In genomic region chr17:4162366-4162765, GRCh38 we compare ENCODE assay signal across 13 cellular contexts. TPM values are rescaled to one million over a fixed set of nuclear protein-coding genes. Genes with fewer than 3 reads are reported as not detected.
DNase-seq lines count a peak whose midpoint lies in the region; FAIRE-seq and TF ChIP-seq lines count a peak whose summit lies in the region.
"Had no signal": no experiment of that assay in that cellular context is flagged by ENCODE, and none has a peak within 500 bp of the region (broad histone marks: within the 10 kb centered on the region; RNA-seq: fewer than 3 reads in every experiment).

No MANE protein-coding gene starts in this region.

- H3K4me1 ChIP-seq in keratinocyte (ENCODE audit: control insufficient read depth, extremely low read depth, insufficient read depth, low read length), result peaks cover 61% of the 10 kb centered on the region
- H3K4me1 ChIP-seq: colonic mucosa had no signal

- H3K27me3 ChIP-seq in WERI-Rb-1 (ENCODE audit: insufficient read depth, low read depth, severe bottlenecking), result no peaks in the 10 kb centered on the region
- no peaks in the 10 kb centered on the region for H3K27me3 ChIP-seq in keratinocyte (ENCODE audit: control insufficient read depth, extremely low read depth, insufficient read depth, low read length)
- H3K27me3 ChIP-seq: colonic mucosa, heart right ventricle, stomach had no signal

- peak overlapping the region; percentile 70 for H3K27ac ChIP-seq in WERI-Rb-1
- H3K27ac ChIP-seq in keratinocyte (ENCODE audit: control insufficient read depth, insufficient read depth, low read length), result peak overlapping the region; percentile 17
- peak overlapping the region; percentile 86 for H3K27ac ChIP-seq in substantia nigra (ENCODE audit: low read depth, low read length, poor library complexity, severe bottlenecking)
- H3K27ac ChIP-seq: colonic mucosa had no signal

- H3K9me3 Mint-ChIP-seq in T-helper 1 cell treated with Interleukin-12 subunit alpha and Interleukin-12 subunit beta and Interleukin-4 antibody, amounts not matched to agents 30 μg/mL and 1 μg/mL, for 36 hours, result no peaks in the 10 kb centered on the region

- H3K79me2 ChIP-seq in keratinocyte (ENCODE audit: control insufficient read depth, insufficient read depth, low read length), result no peaks in the 10 kb centered on the region

- DNase-seq in T-helper 1 cell (no peak), WERI-Rb-1 (no peak), keratinocyte (ENCODE audit: low read depth, low spot score) (no peak), substantia nigra (lab: John Stamatoyannopoulos, UW) (no peak), foreskin fibroblast (no peak), NCI-H345 (lab: John Stamatoyannopoulos, UW) (no peak), DMS53 treated with DMSO at 0.1 percent for 48 hours (lab: John Stamatoyannopoulos, UW; ENCODE audit: unreplicated experiment) (no peak)
- DNase-seq: activated effector memory CD4-positive, alpha-beta T cell treated with anti-CD3 and anti-CD28 coated beads, Interleukin-2, amount 50 U/mL, for 16 hours; colonic mucosa; heart right ventricle; MM.1S; stomach had no signal

- H3K27me3 Mint-ChIP-seq in T-helper 1 cell treated with Interleukin-12 subunit alpha and Interleukin-12 subunit beta and Interleukin-4 antibody, amounts not matched to agents 30 μg/mL and 1 μg/mL, for 36 hours (ENCODE audit: low read depth), result no peaks in the 10 kb centered on the region

- TF ChIP-seq CTCF in WERI-Rb-1 (IDR thresholded peaks at IDR 0.05; ENCODE audit: low read depth, low read length) (no peak), keratinocyte (optimal IDR thresholded peaks at IDR 0.05 in 1 of 3, IDR thresholded peaks at IDR 0.05 in 1 of 3, conservative IDR thresholded peaks at IDR 0.05 in 1 of 3; ENCODE audit: extremely low read depth in 1 of 3, insufficient read depth in 2 of 3, low read length in 3 of 3) (no peak), foreskin fibroblast (IDR thresholded peaks at IDR 0.05; ENCODE audit: low read depth, low read length) (no peak)

- H2AFZ ChIP-seq in keratinocyte (ENCODE audit: control insufficient read depth, low read length), result no peak overlapping the region

- H3K4me3 Mint-ChIP-seq in T-helper 1 cell treated with Interleukin-12 subunit alpha and Interleukin-12 subunit beta and Interleukin-4 antibody, amounts not matched to agents 30 μg/mL and 1 μg/mL, for 36 hours, result no peak overlapping the region

- H3K9me1 ChIP-seq in keratinocyte (ENCODE audit: control insufficient read depth, extremely low read depth, insufficient read depth, low read length), result peaks cover 2% of the 10 kb centered on the region

- peak overlapping the region; percentile 66 for H3K4me2 ChIP-seq in keratinocyte (ENCODE audit: control insufficient read depth, extremely low read depth, insufficient read depth, low read depth, low read length)

- no peak for FAIRE-seq in keratinocyte (lab: Jason Lieb, UNC)

- no peaks in the 10 kb centered on the region for H4K20me1 ChIP-seq in keratinocyte (ENCODE audit: control insufficient read depth, extremely low read depth, insufficient read depth, low read length)

- H3K4me3 ChIP-seq in WERI-Rb-1 (ENCODE audit: low read depth, low read length), result no peak overlapping the region
- no peak overlapping the region for H3K4me3 ChIP-seq in keratinocyte (ENCODE audit: control insufficient read depth in 2 of 3, extremely low read depth in 1 of 3, insufficient read depth in 2 of 3, low read depth in 1 of 3, low read length in 3 of 3)
- no peak overlapping the region for H3K4me3 ChIP-seq in foreskin fibroblast (ENCODE audit: low read depth in 1 of 2, low read length in 2 of 2)
- H3K4me3 ChIP-seq: colonic mucosa, heart right ventricle, stomach had no signal

- dilution Hi-C loops in keratinocyte (cut with MboI; ENCODE audit: extremely low pct_ligation_motif_present, low sequenced_read_pairs), result no loop called here

- H3K36me3 ChIP-seq in WERI-Rb-1 (peaks cover 36% of the 10 kb centered on the region), keratinocyte (ENCODE audit: control insufficient read depth in 2 of 2, extremely low read depth in 1 of 2, insufficient read depth in 2 of 2, low read length in 2 of 2) (peaks cover 6 to 12% of the 10 kb centered on the region in 2 experiments)
- H3K36me3 ChIP-seq: colonic mucosa had no signal

- H3K4me1 Mint-ChIP-seq in T-helper 1 cell treated with Interleukin-12 subunit alpha and Interleukin-12 subunit beta and Interleukin-4 antibody, amounts not matched to agents 30 μg/mL and 1 μg/mL, for 36 hours (ENCODE audit: low read depth), result peaks cover 11% of the 10 kb centered on the region

- no peaks in the 10 kb centered on the region for H3K9me3 ChIP-seq in WERI-Rb-1 (ENCODE audit: severe bottlenecking)
- no peaks in the 10 kb centered on the region for H3K9me3 ChIP-seq in keratinocyte (ENCODE audit: control insufficient read depth, low read depth, low read length)
- H3K9me3 ChIP-seq: colonic mucosa, heart right ventricle, stomach had no signal

- H3K9ac ChIP-seq in keratinocyte (ENCODE audit: control insufficient read depth, extremely low read depth, insufficient read depth, low read length), result peak overlapping the region; percentile 2

- H3K36me3 Mint-ChIP-seq in T-helper 1 cell treated with Interleukin-12 subunit alpha and Interleukin-12 subunit beta and Interleukin-4 antibody, amounts not matched to agents 30 μg/mL and 1 μg/mL, for 36 hours (ENCODE audit: low read depth), result peaks cover 20% of the 10 kb centered on the region

- H3K27ac Mint-ChIP-seq in T-helper 1 cell treated with Interleukin-12 subunit alpha and Interleukin-12 subunit beta and Interleukin-4 antibody, amounts not matched to agents 30 μg/mL and 1 μg/mL, for 36 hours, result peak overlapping the region; percentile 62

RNA-seq across cellular contexts. Expression of gene CYB5D2, which starts 19.4 kb away (rescaled TPM):
- 7.6 to 15.4 TPM (median 10.9 TPM) in 3 replicates for polyA plus RNA-seq in keratinocyte
- polyA plus RNA-seq in keratinocyte (2011; ENCODE audit: low read depth), result 8.2 TPM
- polyA plus RNA-seq in keratinocyte (2011; cell fraction: cytosol; rRNA removed), result 7.8 and 17.1 TPM in 2 replicates
- 9.2 and 14.4 TPM in 2 replicates for polyA plus RNA-seq in keratinocyte (2011; cell fraction: nucleus; rRNA removed)
- polyA plus RNA-seq in keratinocyte (2012; ENCODE audit: low replicate concordance), result 6.9 and 8.3 TPM in 2 replicates
- 6.5 to 16.7 TPM (median 7.8 TPM) in 3 replicates for polyA minus RNA-seq in keratinocyte
- polyA minus RNA-seq in keratinocyte (2011; cell fraction: cytosol; rRNA and poly(A)+ RNA removed), result 13.0 TPM
- polyA minus RNA-seq in keratinocyte (2011; cell fraction: nucleus; rRNA and poly(A)+ RNA removed), result 5.1 and 7.2 TPM in 2 replicates

RNA-seq across cellular contexts. Expression of gene ZZEF1, which starts 19.5 kb away (rescaled TPM):
- 9.5 to 11.4 TPM (median 10.6 TPM) in 3 replicates for polyA plus RNA-seq in keratinocyte
- 17.4 TPM for polyA plus RNA-seq in keratinocyte (2011; ENCODE audit: low read depth)
- 5.8 and 6.9 TPM in 2 replicates for polyA plus RNA-seq in keratinocyte (2011; cell fraction: cytosol; rRNA removed)
- polyA plus RNA-seq in keratinocyte (2011; cell fraction: nucleus; rRNA removed), result 41.7 and 44.1 TPM in 2 replicates
- polyA plus RNA-seq in keratinocyte (2012; ENCODE audit: low replicate concordance), result 9.4 and 11.0 TPM in 2 replicates
- 55.1 to 60.8 TPM (median 55.7 TPM) in 3 replicates for polyA minus RNA-seq in keratinocyte
- 21.9 TPM for polyA minus RNA-seq in keratinocyte (2011; cell fraction: cytosol; rRNA and poly(A)+ RNA removed)
- polyA minus RNA-seq in keratinocyte (2011; cell fraction: nucleus; rRNA and poly(A)+ RNA removed), result 78.4 and 112 TPM in 2 replicates

Comparison
In these comparisons a context has a peak if more than half of its experiments do, and no peak if none do; other contexts are left out.
1. H3K27ac ChIP-seq: peak in every context shown above with its lines; median percentile 86 in substantia nigra; 70 in WERI-Rb-1; 17 in keratinocyte.